ENCODE assay signal across 13 cellular contexts in the genomic region with DNA sequence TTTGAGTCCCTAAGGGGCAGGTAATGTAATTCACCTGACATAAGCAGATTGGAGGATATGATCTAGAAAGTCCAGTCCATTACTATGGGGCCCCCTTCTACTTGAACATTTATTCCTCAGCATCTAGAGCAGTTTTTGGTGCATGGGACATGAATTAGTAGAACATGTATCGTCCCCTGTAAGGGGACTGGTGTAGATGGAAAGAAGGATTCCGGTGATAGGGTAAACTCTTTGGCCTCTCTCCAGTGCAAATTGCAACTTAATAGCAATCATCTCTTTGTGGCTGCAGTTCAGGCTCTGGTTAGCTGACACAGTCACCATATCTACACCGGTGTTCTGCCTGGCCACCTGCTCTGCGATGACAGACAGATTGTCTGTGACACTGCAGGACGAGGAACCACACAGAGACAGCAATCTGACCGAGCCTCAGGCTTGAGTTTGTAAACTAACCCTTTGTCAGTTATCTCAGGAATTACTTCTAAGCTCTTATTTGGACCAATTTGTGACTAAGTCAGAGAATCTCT. TPM values are rescaled to one million over a fixed set of nuclear protein-coding genes. Genes with fewer than 3 reads are reported as not detected.
DNase-seq lines count a peak whose midpoint lies in the region; TF ChIP-seq lines count a peak whose summit lies in the region.
"Had no signal": no experiment of that assay in that cellular context is flagged by ENCODE, and none has a peak within 500 bp of the region (broad histone marks: within the 10 kb centered on the region; RNA-seq: fewer than 3 reads in every experiment).

No MANE protein-coding gene starts in this region.

- intact Hi-C loops in activated T-helper 1 cell treated with anti-CD3 and anti-CD28 coated beads, Interleukin-12 subunit alpha, Interleukin-12 subunit beta, Interleukin-2, Interleukin-4 antibody, amounts not matched to agents 30 ng/mL and 10 ng/mL and 1 ng/mL, durations not matched to agents 14 hours and 24 hours and 36 hours (cut with micrococcal nuclease) = no loop called here

- no peak for TF ChIP-seq CTCF in BE2C (IDR thresholded peaks at IDR 0.05; ENCODE audit: low read depth, low read length)

- H3K4me3 ChIP-seq in BE2C (ENCODE audit: low read depth, low read length) = peak overlapping the region; percentile 31
- H3K4me3 ChIP-seq: upper lobe of right lung had no signal

- DNase-seq in BE2C (peak; percentile 89), NCI-H1105 (lab: John Stamatoyannopoulos, UW) (peak; percentile 71), RPMI8226 (peak; percentile 59), left kidney (ENCODE audit: low read depth, low spot score) (peak; percentile 36), SIG-M5 treated with dmso at 0.1 percent for 504 hours (lab: John Stamatoyannopoulos, UW; ENCODE audit: unreplicated experiment) (no peak), DMS79 (lab: John Stamatoyannopoulos, UW) (no peak)
- no peak for DNase-seq in activated T-helper 1 cell treated with anti-CD3 and anti-CD28 coated beads, Interleukin-12 subunit alpha, Interleukin-12 subunit beta, Interleukin-2, Interleukin-4 antibody, amounts not matched to agents 30 ng/mL and 10 ng/mL and 1 ng/mL, durations not matched to agents 14 hours and 24 hours and 36 hours (ENCODE audit: low spot score)
- no peak for DNase-seq in activated CD8-positive, alpha-beta memory T cell treated with anti-CD3 and anti-CD28 coated beads, Interleukin-2, amount 50 U/mL, for 48 hours
- DNase-seq: activated CD8-positive, alpha-beta memory T cell treated with anti-CD3 and anti-CD28 coated beads, Interleukin-2, amount 10 ng/mL, durations not matched to agents 7 days and 5 days; activated naive CD4-positive, alpha-beta T cell treated with anti-CD3 and anti-CD28 coated beads, Interleukin-2, amount 10 ng/mL, durations not matched to agents 7 days and 5 days; DMS 273 treated with DMSO at 0.1 percent for 48 hours; endodermal cell; upper lobe of right lung had no signal

- H3K27me3 ChIP-seq in BE2C = no peaks in the 10 kb centered on the region
- H3K27me3 ChIP-seq: upper lobe of right lung had no signal

- no peaks in the 10 kb centered on the region for H3K9me3 ChIP-seq in BE2C
- H3K9me3 ChIP-seq: upper lobe of right lung had no signal

- H3K4me1 Mint-ChIP-seq in activated T-helper 1 cell treated with anti-CD3 and anti-CD28 coated beads, Interleukin-12 subunit alpha, Interleukin-12 subunit beta, Interleukin-2, Interleukin-4 antibody, amounts not matched to agents 30 ng/mL and 10 ng/mL and 1 ng/mL, durations not matched to agents 14 hours and 24 hours and 36 hours (ENCODE audit: low read depth) = no peaks in the 10 kb centered on the region
- H3K4me1 Mint-ChIP-seq: activated CD8-positive, alpha-beta memory T cell treated with anti-CD3 and anti-CD28 coated beads, Interleukin-2, amount 10 ng/mL, durations not matched to agents 7 days and 5 days; activated naive CD4-positive, alpha-beta T cell treated with anti-CD3 and anti-CD28 coated beads, Interleukin-2, amount 10 ng/mL, durations not matched to agents 7 days and 5 days had no signal

- H3K4me1 ChIP-seq in BE2C = peaks cover 16% of the 10 kb centered on the region
- H3K4me1 ChIP-seq: upper lobe of right lung had no signal

- H3K36me3 Mint-ChIP-seq in activated T-helper 1 cell treated with anti-CD3 and anti-CD28 coated beads, Interleukin-12 subunit alpha, Interleukin-12 subunit beta, Interleukin-2, Interleukin-4 antibody, amounts not matched to agents 30 ng/mL and 10 ng/mL and 1 ng/mL, durations not matched to agents 14 hours and 24 hours and 36 hours (ENCODE audit: low read depth) = no peaks in the 10 kb centered on the region
- H3K36me3 Mint-ChIP-seq: activated CD8-positive, alpha-beta memory T cell treated with anti-CD3 and anti-CD28 coated beads, Interleukin-2, amount 10 ng/mL, durations not matched to agents 7 days and 5 days; activated naive CD4-positive, alpha-beta T cell treated with anti-CD3 and anti-CD28 coated beads, Interleukin-2, amount 10 ng/mL, durations not matched to agents 7 days and 5 days had no signal

- H3K36me3 ChIP-seq in BE2C = no peaks in the 10 kb centered on the region
- H3K36me3 ChIP-seq: upper lobe of right lung had no signal

- H3K4me3 Mint-ChIP-seq in activated T-helper 1 cell treated with anti-CD3 and anti-CD28 coated beads, Interleukin-12 subunit alpha, Interleukin-12 subunit beta, Interleukin-2, Interleukin-4 antibody, amounts not matched to agents 30 ng/mL and 10 ng/mL and 1 ng/mL, durations not matched to agents 14 hours and 24 hours and 36 hours = no peak overlapping the region
- H3K4me3 Mint-ChIP-seq: activated CD8-positive, alpha-beta memory T cell treated with anti-CD3 and anti-CD28 coated beads, Interleukin-2, amount 10 ng/mL, durations not matched to agents 7 days and 5 days; activated naive CD4-positive, alpha-beta T cell treated with anti-CD3 and anti-CD28 coated beads, Interleukin-2, amount 10 ng/mL, durations not matched to agents 7 days and 5 days; endodermal cell had no signal

- no peak overlapping the region for H3K27ac Mint-ChIP-seq in activated T-helper 1 cell treated with anti-CD3 and anti-CD28 coated beads, Interleukin-12 subunit alpha, Interleukin-12 subunit beta, Interleukin-2, Interleukin-4 antibody, amounts not matched to agents 30 ng/mL and 10 ng/mL and 1 ng/mL, durations not matched to agents 14 hours and 24 hours and 36 hours
- H3K27ac Mint-ChIP-seq: activated CD8-positive, alpha-beta memory T cell treated with anti-CD3 and anti-CD28 coated beads, Interleukin-2, amount 10 ng/mL, durations not matched to agents 7 days and 5 days; activated naive CD4-positive, alpha-beta T cell treated with anti-CD3 and anti-CD28 coated beads, Interleukin-2, amount 10 ng/mL, durations not matched to agents 7 days and 5 days; endodermal cell had no signal

- H3K9me3 Mint-ChIP-seq in activated T-helper 1 cell treated with anti-CD3 and anti-CD28 coated beads, Interleukin-12 subunit alpha, Interleukin-12 subunit beta, Interleukin-2, Interleukin-4 antibody, amounts not matched to agents 30 ng/mL and 10 ng/mL and 1 ng/mL, durations not matched to agents 14 hours and 24 hours and 36 hours = no peaks in the 10 kb centered on the region
- H3K9me3 Mint-ChIP-seq: activated naive CD4-positive, alpha-beta T cell treated with anti-CD3 and anti-CD28 coated beads, Interleukin-2, amount 10 ng/mL, durations not matched to agents 7 days and 5 days; endodermal cell had no signal

- H3K27me3 Mint-ChIP-seq in activated T-helper 1 cell treated with anti-CD3 and anti-CD28 coated beads, Interleukin-12 subunit alpha, Interleukin-12 subunit beta, Interleukin-2, Interleukin-4 antibody, amounts not matched to agents 30 ng/mL and 10 ng/mL and 1 ng/mL, durations not matched to agents 14 hours and 24 hours and 36 hours (ENCODE audit: insufficient read depth) = peaks cover 4% of the 10 kb centered on the region

RNA-seq across cellular contexts. Expression of gene SLC8A1, which starts 6.4 kb away (rescaled TPM):
- polyA plus RNA-seq in BE2C (2012; ENCODE audit: insufficient read depth, insufficient read length, low read depth) = 3.1 TPM
- total RNA-seq in activated T-helper 1 cell treated with anti-CD3 and anti-CD28 coated beads, Interleukin-12 subunit alpha, Interleukin-12 subunit beta, Interleukin-2, Interleukin-4 antibody, amounts not matched to agents 30 ng/mL and 10 ng/mL and 1 ng/mL, durations not matched to agents 14 hours and 24 hours and 36 hours = 1.8 and 2.9 TPM in 2 replicates

Comparison
In these comparisons a context has a peak if more than half of its experiments do, and no peak if none do; other contexts are left out.
1. DNase-seq: peak in BE2C (single experiment), NCI-H1105 (single experiment), RPMI8226 (single experiment) and left kidney (single experiment); none in activated T-helper 1 cell treated with anti-CD3 and anti-CD28 coated beads, Interleukin-12 subunit alpha, Interleukin-12 subunit beta, Interleukin-2, Interleukin-4 antibody, amounts not matched to agents 30 ng/mL and 10 ng/mL and 1 ng/mL, durations not matched to agents 14 hours and 24 hours and 36 hours (single experiment), activated CD8-positive, alpha-beta memory T cell treated with anti-CD3 and anti-CD28 coated beads, Interleukin-2, amount 50 U/mL, for 48 hours (single experiment), SIG-M5 treated with dmso at 0.1 percent for 504 hours (single experiment) and DMS79 (single experiment).